In the genomic region with DNA sequence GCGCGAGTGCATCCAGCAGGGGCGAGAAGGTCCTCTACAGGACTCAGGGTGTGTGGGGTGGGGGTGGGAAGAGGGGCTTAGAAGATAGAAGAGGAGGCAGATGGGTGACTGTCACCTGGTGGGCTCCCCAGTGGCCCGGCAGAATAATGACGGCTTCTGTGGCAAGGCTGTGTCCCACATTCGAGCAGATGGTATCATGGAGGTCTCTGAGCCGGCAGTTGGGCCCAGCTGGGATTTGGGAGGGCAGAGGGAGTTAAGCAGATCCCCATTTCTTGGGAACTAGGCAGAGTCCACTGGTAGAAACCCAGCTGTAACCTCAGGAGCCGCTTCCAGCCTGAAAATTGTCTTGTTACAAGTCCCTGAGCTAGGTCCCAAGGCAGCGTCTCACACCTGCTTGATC, we compare ENCODE assay signal across 24 cellular contexts.
"Had no signal": no experiment of that assay in that cellular context is flagged by ENCODE, and none has a peak within 500 bp of the region (broad histone marks: within the 10 kb centered on the region; RNA-seq: fewer than 3 reads in every experiment).

No MANE protein-coding gene starts in this region.

- H3K36me3 ChIP-seq: neutrophil, tibial nerve had no signal

- H3K27ac ChIP-seq: coronary artery, foreskin keratinocyte, hepatocyte, neutrophil, psoas muscle, testis, tibial nerve had no signal

- DNase-seq: effector CD4-positive, alpha-beta T cell; endodermal cell; erythroblast; foreskin keratinocyte; head of caudate nucleus; kidney; left colon; left ventricle myocardium superior; mesenchymal stem cell; naive thymus-derived CD4-positive, alpha-beta T cell; nephron progenitor cell; psoas muscle; stimulated activated CD4-positive, alpha-beta T cell treated with anti-CD3 and anti-CD28 coated beads, Interleukin-2, amount 100 ng/mL, for 24 hours; stimulated activated CD4-positive, alpha-beta T cell treated with anti-CD3 and anti-CD28 coated beads, Interleukin-4, amount 100 ng/mL, for 4 hours; stimulated activated naive B cell treated with anti-CD40 and anti-IgM and Interleukin-4, amounts not matched to agents 10 μg/mL and 1 μg/mL and 100 μg/mL, for 72 hours; stimulated activated naive CD8-positive, alpha-beta T cell treated with anti-CD3 and anti-CD28 coated beads, Interleukin-15, amount 100 ng/mL, for 72 hours; testis had no signal

- H3K9me3 ChIP-seq: neutrophil, psoas muscle, testis, tibial nerve had no signal

- FAIRE-seq: endothelial cell of umbilical vein, kidney had no signal

- H3K4me3 ChIP-seq: coronary artery, hepatocyte, lung, psoas muscle, testis, tibial nerve had no signal

- H2AFZ ChIP-seq: hepatocyte had no signal

- H3K4me1 ChIP-seq: psoas muscle, testis had no signal

- ATAC-seq: foreskin keratinocyte; left colon; left ventricle myocardium superior; naive thymus-derived CD4-positive, alpha-beta T cell; psoas muscle; sciatic nerve; stimulated activated naive B cell treated with anti-CD40 and anti-IgM and Interleukin-4, amounts not matched to agents 10 μg/mL and 1 μg/mL and 100 μg/mL, for 72 hours; stimulated activated naive CD8-positive, alpha-beta T cell treated with anti-CD3 and anti-CD28 coated beads, Interleukin-15, amount 100 ng/mL, for 72 hours had no signal

- H3K27me3 ChIP-seq: foreskin keratinocyte, hepatocyte, neutrophil, testis, tibial nerve had no signal

- H3K4me2 ChIP-seq: hepatocyte had no signal

- H3K79me2 ChIP-seq: hepatocyte had no signal
